24 cellular contexts compared by ENCODE assay signal in genomic region chrX:41881166-41881565, GRCh38.
"Had no signal": no experiment of that assay in that cellular context is flagged by ENCODE, and none has a peak within 500 bp of the region (broad histone marks: within the 10 kb centered on the region; RNA-seq: fewer than 3 reads in every experiment).

No MANE protein-coding gene starts in this region.

- H3K27me3 ChIP-seq: gastroesophageal sphincter, right atrium auricular region, upper lobe of right lung had no signal

- H3K36me3 ChIP-seq: breast epithelium, gastroesophageal sphincter, pancreas, right atrium auricular region, upper lobe of right lung had no signal

- H3K9me3 ChIP-seq: breast epithelium, gastroesophageal sphincter, pancreas, psoas muscle, right atrium auricular region, upper lobe of right lung had no signal

- H3K27ac Mint-ChIP-seq: activated CD4-positive, alpha-beta T cell treated with anti-CD3 and anti-CD28 coated beads, Interleukin-2, amount 10 ng/mL, durations not matched to agents 24 days and 14 days; activated naive CD8-positive, alpha-beta T cell treated with anti-CD3 and anti-CD28 coated beads for 36 hours; activated T-cell treated with anti-CD3 and anti-CD28 coated beads, Interleukin-2, amount 50 U/mL, for 24 hours; activated T-helper 2 cell treated with anti-CD3 and anti-CD28 coated beads, Interferon-gamma antibody, Interleukin-2, Interleukin-4, amounts not matched to agents 10 μg/mL and 5 μg/mL and 100 μg/mL, durations not matched to agents 14 hours and 24 hours and 36 hours; nephron progenitor cell had no signal

- H3K4me3 Mint-ChIP-seq: activated CD4-positive, alpha-beta T cell treated with anti-CD3 and anti-CD28 coated beads, Interleukin-2, amount 10 ng/mL, durations not matched to agents 24 days and 14 days; activated naive CD8-positive, alpha-beta T cell treated with anti-CD3 and anti-CD28 coated beads for 36 hours; activated T-cell treated with anti-CD3 and anti-CD28 coated beads, Interleukin-2, amount 50 U/mL, for 24 hours; nephron progenitor cell had no signal

- DNase-seq: activated CD4-positive, alpha-beta T cell treated with anti-CD3 and anti-CD28 coated beads, Interleukin-2, amount 10 ng/mL, durations not matched to agents 24 days and 14 days; activated CD8-positive, alpha-beta memory T cell treated with anti-CD3 and anti-CD28 coated beads for 24 hours; activated CD8-positive, alpha-beta memory T cell treated with anti-CD3 and anti-CD28 coated beads, Interleukin-2, amount 50 U/mL, for 4 hours; activated naive CD4-positive, alpha-beta T cell; activated naive CD8-positive, alpha-beta T cell treated with anti-CD3 and anti-CD28 coated beads for 36 hours; activated T-cell treated with anti-CD3 and anti-CD28 coated beads, Interleukin-2, amount 50 U/mL, for 24 hours; amniotic stem cell; head of caudate nucleus; hypothalamus; left ventricle myocardium superior; mammary epithelial cell; nephron progenitor cell; pancreas; psoas muscle; stimulated activated CD4-positive, alpha-beta T cell treated with anti-CD3 and anti-CD28 coated beads, Interleukin-4, amount 100 ng/mL, for 24 hours; stimulated activated naive CD8-positive, alpha-beta T cell treated with anti-CD3 and anti-CD28 coated beads, Interleukin-15, Interleukin-2, amounts not matched to agents 100 U/mL and 50 U/mL, for 24 hours; T-helper 9 cell; upper lobe of right lung had no signal

- H3K9me3 Mint-ChIP-seq: activated CD4-positive, alpha-beta T cell treated with anti-CD3 and anti-CD28 coated beads, Interleukin-2, amount 10 ng/mL, durations not matched to agents 24 days and 14 days; activated naive CD8-positive, alpha-beta T cell treated with anti-CD3 and anti-CD28 coated beads for 36 hours; activated T-cell treated with anti-CD3 and anti-CD28 coated beads, Interleukin-2, amount 50 U/mL, for 24 hours; activated T-helper 2 cell treated with anti-CD3 and anti-CD28 coated beads, Interferon-gamma antibody, Interleukin-2, Interleukin-4, amounts not matched to agents 10 μg/mL and 5 μg/mL and 100 μg/mL, durations not matched to agents 14 hours and 24 hours and 36 hours had no signal

- H3K4me1 Mint-ChIP-seq: activated CD4-positive, alpha-beta T cell treated with anti-CD3 and anti-CD28 coated beads, Interleukin-2, amount 10 ng/mL, durations not matched to agents 24 days and 14 days had no signal

- H3K27ac ChIP-seq: breast epithelium, coronary artery, epithelial cell of prostate, gastroesophageal sphincter, pancreas, psoas muscle, right atrium auricular region, upper lobe of right lung had no signal

- H3K4me3 ChIP-seq: breast epithelium, coronary artery, gastroesophageal sphincter, pancreas, psoas muscle, right atrium auricular region, upper lobe of right lung had no signal

- H3K27me3 Mint-ChIP-seq: activated CD4-positive, alpha-beta T cell treated with anti-CD3 and anti-CD28 coated beads, Interleukin-2, amount 10 ng/mL, durations not matched to agents 24 days and 14 days; activated naive CD8-positive, alpha-beta T cell treated with anti-CD3 and anti-CD28 coated beads for 36 hours had no signal

- H3K4me1 ChIP-seq: breast epithelium, gastroesophageal sphincter, pancreas, psoas muscle, right atrium auricular region, upper lobe of right lung had no signal

- ATAC-seq: gastroesophageal sphincter; left ventricle myocardium superior; pancreas; psoas muscle; stimulated activated naive CD8-positive, alpha-beta T cell treated with anti-CD3 and anti-CD28 coated beads, Interleukin-15, Interleukin-2, amounts not matched to agents 100 U/mL and 50 U/mL, for 24 hours; upper lobe of right lung had no signal
